26 cellular contexts compared by ENCODE assay signal in genomic region chr4:6232836-6233785, GRCh38. TPM values are rescaled to one million over a fixed set of nuclear protein-coding genes. Genes with fewer than 3 reads are reported as not detected.
"Had no signal": no experiment of that assay in that cellular context is flagged by ENCODE, and none has a peak within 500 bp of the region (broad histone marks: within the 10 kb centered on the region; RNA-seq: fewer than 3 reads in every experiment).

No MANE protein-coding gene starts in this region.

- H3K4me3 ChIP-seq: body of pancreas, cardiac muscle cell, hepatocyte, pancreas, psoas muscle, right atrium auricular region, testis had no signal

- H3K4me1 ChIP-seq: body of pancreas, pancreas, psoas muscle, right atrium auricular region, testis had no signal

- ATAC-seq: activated naive CD8-positive, alpha-beta T cell treated with anti-CD3 and anti-CD28 coated beads, Interleukin-2, amount 50 U/mL, for 24 hours; body of pancreas; natural killer cell treated with Interleukin-12 subunit alpha and Interleukin-12 subunit beta and Interleukin-15 and Interleukin-18, amount 100 ng/mL, for 72 hours; pancreas; psoas muscle; stimulated activated memory B cell treated with anti-CD40 and anti-IgM and Interleukin-4, amounts not matched to agents 10 μg/mL and 1 μg/mL and 100 μg/mL, for 72 hours had no signal

- H3K9me3 ChIP-seq: body of pancreas, neutrophil, pancreas, psoas muscle, right atrium auricular region, testis had no signal

- H2AFZ ChIP-seq: hepatocyte had no signal

- H3K27me3 ChIP-seq: body of pancreas, cardiac muscle cell, hepatocyte, neutrophil, pancreas, right atrium auricular region, testis had no signal

- DNase-seq: activated CD4-positive, alpha-beta T cell treated with anti-CD3 and anti-CD28 coated beads for 4 hours; activated CD4-positive, alpha-beta T cell treated with anti-CD3 and anti-CD28 coated beads, Interleukin-2, amount 50 U/mL, for 48 hours; activated CD4-positive, CD25-positive, alpha-beta regulatory T cell; activated effector memory CD4-positive, alpha-beta T cell treated with anti-CD3 and anti-CD28 coated beads, Interleukin-2, amount 50 U/mL, for 16 hours; activated naive CD4-positive, alpha-beta T cell treated with anti-CD3 and anti-CD28 coated beads, Interleukin-2, amount 50 U/mL, for 16 hours; activated naive CD8-positive, alpha-beta T cell treated with anti-CD3 and anti-CD28 coated beads, Interleukin-2, amount 50 U/mL, for 24 hours; anterior cingulate cortex; body of pancreas; effector CD4-positive, alpha-beta T cell; foreskin melanocyte; glutamatergic neuron; immature natural killer cell; psoas muscle; stimulated activated CD4-positive, alpha-beta T cell treated with anti-CD3 and anti-CD28 coated beads, Interleukin-12 subunit alpha, Interleukin-12 subunit beta, amount 100 ng/mL, for 4 hours; stimulated activated CD4-positive, alpha-beta T cell treated with anti-CD3 and anti-CD28 coated beads, Interleukin-1b, Interleukin-23, amount 100 ng/mL, for 48 hours; T1000; testis; trophoblast cell had no signal

- H3K36me3 ChIP-seq: cardiac muscle cell, neutrophil, pancreas, right atrium auricular region had no signal

- H3K27ac ChIP-seq: body of pancreas, cardiac muscle cell, hepatocyte, neutrophil, pancreas, psoas muscle, right atrium auricular region, testis had no signal

- H3K4me2 ChIP-seq: hepatocyte had no signal

RNA-seq across cellular contexts. Expression of gene JAKMIP1, which starts 32.8 kb away (rescaled TPM):
- total RNA-seq: hepatocyte, psoas muscle, skeletal muscle tissue had no signal
- polyA plus RNA-seq: hepatocyte had no signal
